14 cellular contexts compared by ENCODE assay signal in genomic region chr1:183070234-183070922, GRCh38. TPM values are rescaled to one million over a fixed set of nuclear protein-coding genes. Genes with fewer than 3 reads are reported as not detected.
DNase-seq lines count a peak whose midpoint lies in the region; ATAC-seq, FAIRE-seq and TF ChIP-seq lines count a peak whose summit lies in the region.
"Had no signal": no experiment of that assay in that cellular context is flagged by ENCODE, and none has a peak within 500 bp of the region (broad histone marks: within the 10 kb centered on the region; RNA-seq: fewer than 3 reads in every experiment).

No MANE protein-coding gene starts in this region.

- DNase-seq in GM23248, result peak; percentile 44
- no peak for DNase-seq in OCI-LY7 (ENCODE audit: low spot score)
- peak; percentile 40 for DNase-seq in fibroblast of mammary gland (ENCODE audit: low read depth)
- no peak for DNase-seq in UCSD-AML1 (lab: John Stamatoyannopoulos, UW; ENCODE audit: unreplicated experiment)
- DNase-seq in D721Med (ENCODE audit: insufficient read length, low spot score), result no peak
- DNase-seq: CD8-positive, alpha-beta memory T cell; naive thymus-derived CD4-positive, alpha-beta T cell; NCI-H748 treated with DMSO at 0.1 percent for 48 hours; stimulated activated CD4-positive, alpha-beta T cell treated with anti-CD3 and anti-CD28 coated beads, Interleukin-1b, Interleukin-23, amount 100 ng/mL, for 48 hours; testis had no signal

- no peak for FAIRE-seq in D721Med (lab: Jason Lieb, UNC)
- FAIRE-seq: bronchial epithelial cell, H1 had no signal

- intact Hi-C loops in OCI-LY7 (cut with micrococcal nuclease; ENCODE audit: unreplicated experiment), result loop anchor here (2.0 kb wide), 1 partner anchor 22 kb away; no protein-coding TSS in a partner anchor

- in situ Hi-C loops in GM23248 (cut with MboI), result no loop called here

- CTCF ChIA-PET in OCI-LY7 (lab: Charles Lee; ENCODE audit: unreplicated experiment), result interaction anchor here (1.1 to 3.0 kb wide), 2 partner anchors 23 to 143 kb away, joined by 3 to 9 read pairs; no protein-coding TSS in a partner anchor

- H4K20me1 ChIP-seq in GM23248 (ENCODE audit: insufficient read depth), result peaks cover 33% of the 10 kb centered on the region
- peaks cover 12% of the 10 kb centered on the region; the same call in 1 of the 2 replicates for H4K20me1 ChIP-seq in OCI-LY7 (ENCODE audit: insufficient read depth, low read length)

- no peaks in the 10 kb centered on the region for H3K27me3 ChIP-seq in GM23248 (replicated peaks; ENCODE audit: insufficient read depth)
- H3K27me3 ChIP-seq in subcutaneous abdominal adipose tissue (ENCODE audit: control insufficient read depth in 5 of 5, insufficient read depth in 4 of 5, low read length in 5 of 5), result no peaks in the 10 kb centered on the region
- H3K27me3 ChIP-seq: testis had no signal

- H3F3A ChIP-seq in GM23248 (ENCODE audit: insufficient read depth), result peaks cover 71% of the 10 kb centered on the region

- POLR2A ChIA-PET in OCI-LY7 (lab: Charles Lee), result interaction anchor here (0.6 to 2.5 kb wide), 12 partner anchors 12 to 476 kb away, joined by 3 to 16 read pairs (median 3); no protein-coding TSS in a partner anchor

- H3K27ac ChIP-seq in GM23248, result peak overlapping the region; percentile 77
- H3K27ac ChIP-seq in OCI-LY7 (ENCODE audit: low read depth, low read length, poor library complexity, severe bottlenecking), result peak overlapping the region; percentile 17
- peak overlapping the region; percentile 75 for H3K27ac ChIP-seq in subcutaneous abdominal adipose tissue (ENCODE audit: low read depth, low read length)
- H3K27ac ChIP-seq: testis had no signal

- H3K9ac ChIP-seq in GM23248, result peak overlapping the region; percentile 61
- peak overlapping the region in 1 of 5 donors; percentile 27 for H3K9ac ChIP-seq in subcutaneous abdominal adipose tissue (ENCODE audit: low read length in 5 of 5)

- peak overlapping the region; percentile 72 for H3K4me2 ChIP-seq in GM23248 (ENCODE audit: unreplicated experiment)
- peak overlapping the region; percentile 84 for H3K4me2 ChIP-seq in OCI-LY7 (ENCODE audit: low read length)

- H3K79me2 ChIP-seq in GM23248 (ENCODE audit: insufficient read depth) (peaks cover 99% of the 10 kb centered on the region), OCI-LY7 (ENCODE audit: insufficient read depth, low read depth, low read length) (peaks cover 37% of the 10 kb centered on the region; the same call in 1 of the 2 replicates)

- peaks cover 62% of the 10 kb centered on the region for H3K4me1 ChIP-seq in GM23248 (ENCODE audit: insufficient read depth)
- peaks cover 41% of the 10 kb centered on the region for H3K4me1 ChIP-seq in OCI-LY7 (ENCODE audit: insufficient read depth, low read length, poor library complexity, severe bottlenecking)
- H3K4me1 ChIP-seq in subcutaneous abdominal adipose tissue (ENCODE audit: control insufficient read depth in 5 of 5, insufficient read depth in 5 of 5, low read length in 5 of 5), result peaks cover 0 to 45% (median 34%) of the 10 kb centered on the region in 5 donors
- H3K4me1 ChIP-seq: testis had no signal

- peak overlapping the region; percentile 25 for H3K4me3 ChIP-seq in GM23248
- no peak overlapping the region for H3K4me3 ChIP-seq in OCI-LY7 (ENCODE audit: low read depth, low read length, poor library complexity, severe bottlenecking)
- no peak overlapping the region for H3K4me3 ChIP-seq in fibroblast of mammary gland (ENCODE audit: control insufficient read depth, low read depth, low read length)
- H3K4me3 ChIP-seq in subcutaneous abdominal adipose tissue (ENCODE audit: low read depth in 1 of 5, low read length in 5 of 5), result no peak overlapping the region
- H3K4me3 ChIP-seq: testis had no signal

- BruUV-seq in OCI-LY7 (replicated peaks; lab: Mats Ljungman, UMichigan), result no TSS peak

- H2AFZ ChIP-seq in GM23248 (no peak overlapping the region), OCI-LY7 (ENCODE audit: low read length) (no peak overlapping the region)

- H3K36me3 ChIP-seq in GM23248 (ENCODE audit: low read depth) (no peaks in the 10 kb centered on the region), OCI-LY7 (ENCODE audit: insufficient read depth, low read length) (no peaks in the 10 kb centered on the region; the same call in 1 of the 2 replicates), subcutaneous abdominal adipose tissue (ENCODE audit: control insufficient read depth in 5 of 5, insufficient read depth in 5 of 5, low read length in 5 of 5) (no peaks in the 10 kb centered on the region)

- ATAC-seq in HG03280 (IDR thresholded peaks at IDR 0.05; ENCODE audit: unreplicated experiment), result no peak
- ATAC-seq: naive thymus-derived CD4-positive, alpha-beta T cell had no signal

- H3K9me2 ChIP-seq in GM23248 (ENCODE audit: insufficient read depth), result no peaks in the 10 kb centered on the region
- H3K9me2 ChIP-seq in OCI-LY7 (ENCODE audit: insufficient read depth, low read length), result no peaks in the 10 kb centered on the region

- TF ChIP-seq CTCF in OCI-LY7 (conservative IDR thresholded peaks at IDR 0.05; ENCODE audit: low read length) (no peak), fibroblast of mammary gland (conservative IDR thresholded peaks at IDR 0.05; ENCODE audit: control insufficient read depth, insufficient read depth, low read depth, low read length) (no peak), D721Med (IDR thresholded peaks at IDR 0.05; ENCODE audit: insufficient read depth, missing control alignments) (no peak)

- H3K9me3 ChIP-seq in GM23248 (ENCODE audit: low read depth) (no peaks in the 10 kb centered on the region), OCI-LY7 (ENCODE audit: low read length) (no peaks in the 10 kb centered on the region), subcutaneous abdominal adipose tissue (ENCODE audit: control insufficient read depth in 5 of 5, low read length in 5 of 5) (no peaks in the 10 kb centered on the region)
- H3K9me3 ChIP-seq: testis had no signal

- WGBS in GM23248 (ENCODE audit: low coverage in 1 of 2, low lambda C conversion rate in 2 of 2, missing lambda C conversion rate in 2 of 2), 2 experiments, result 19 to 25% methylated on average over 3 of the region's 3 CpGs

RNA-seq across cellular contexts. Expression of gene LAMC1, which starts 47.2 kb away (rescaled TPM):
- total RNA-seq in GM23248 (2014; rRNA removed; shearing (Covaris generic)), result 686 and 727 TPM in 2 replicates
- polyA plus RNA-seq in GM23248 (2016; fragmentation: Nextera tagmentation; extraction: Ambion mirVana), result 176 and 185 TPM in 2 replicates
- 24.2 and 26.3 TPM in 2 replicates for total RNA-seq in OCI-LY7 (2014; rRNA removed; shearing (Covaris generic))
- total RNA-seq in OCI-LY7 (2022), result 32.0 and 42.1 TPM in 2 replicates
- polyA plus RNA-seq: CD8-positive, alpha-beta memory T cell; naive thymus-derived CD4-positive, alpha-beta T cell had no signal

Comparison
In these comparisons a context has a peak if more than half of its experiments do, and no peak if none do; other contexts are left out.
1. DNase-seq: peak in GM23248 (single experiment) and fibroblast of mammary gland (single experiment); none in OCI-LY7 (single experiment), UCSD-AML1 (single experiment) and D721Med (single experiment).
2. H3K27ac ChIP-seq: peak in every context shown above with its lines; median percentile 77 in GM23248; 75 in subcutaneous abdominal adipose tissue; 17 in OCI-LY7.
3. RNA of gene LAMC1, which starts 47.2 kb away (total RNA-seq): 686 to 727 TPM in GM23248; 24.2 to 42.1 TPM in OCI-LY7; every median in the first group is over 10 times any median in the second.